ENCODE assay signal across 1 cellular context in the genomic region with DNA sequence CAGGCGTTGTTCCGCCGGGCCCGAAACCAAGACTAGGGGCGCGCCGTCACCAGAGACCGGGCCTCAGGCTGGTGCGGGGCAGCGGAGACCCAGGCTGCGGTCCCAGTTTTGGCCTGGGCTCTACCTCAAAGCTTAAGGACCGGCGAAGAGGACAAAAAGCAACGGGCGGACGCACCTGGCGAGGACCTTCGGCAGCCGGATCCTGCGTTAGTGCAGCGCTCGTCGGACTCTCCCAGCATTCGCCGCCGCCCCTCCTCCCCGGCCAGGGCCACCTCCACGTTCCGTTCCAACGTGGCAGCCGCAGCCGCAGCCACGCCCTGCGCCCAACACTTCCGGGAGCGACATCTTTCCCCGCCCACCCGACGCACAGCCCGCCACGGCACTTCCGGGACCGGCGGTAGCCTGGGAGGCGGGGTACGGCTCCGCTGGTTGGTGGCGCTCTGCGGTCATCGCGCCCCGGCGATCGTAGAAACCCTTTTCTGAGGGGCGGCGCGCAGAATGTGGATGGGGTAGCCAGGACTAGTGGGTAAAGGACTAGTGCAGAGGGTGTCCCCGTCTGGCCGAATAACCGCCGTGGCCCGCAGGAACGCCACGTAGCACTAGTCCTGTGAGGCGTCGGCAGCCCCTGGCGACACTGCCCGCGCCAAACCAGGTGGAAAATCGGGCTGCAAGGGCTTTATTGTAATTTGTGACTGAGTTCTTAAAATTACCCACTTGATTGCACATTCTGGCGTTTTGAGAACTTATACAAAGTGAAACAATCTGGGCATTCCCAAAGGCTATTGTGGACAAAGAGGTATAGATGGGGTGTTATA.
TF ChIP-seq lines count a peak whose summit lies in the region.

A gene with protein sequence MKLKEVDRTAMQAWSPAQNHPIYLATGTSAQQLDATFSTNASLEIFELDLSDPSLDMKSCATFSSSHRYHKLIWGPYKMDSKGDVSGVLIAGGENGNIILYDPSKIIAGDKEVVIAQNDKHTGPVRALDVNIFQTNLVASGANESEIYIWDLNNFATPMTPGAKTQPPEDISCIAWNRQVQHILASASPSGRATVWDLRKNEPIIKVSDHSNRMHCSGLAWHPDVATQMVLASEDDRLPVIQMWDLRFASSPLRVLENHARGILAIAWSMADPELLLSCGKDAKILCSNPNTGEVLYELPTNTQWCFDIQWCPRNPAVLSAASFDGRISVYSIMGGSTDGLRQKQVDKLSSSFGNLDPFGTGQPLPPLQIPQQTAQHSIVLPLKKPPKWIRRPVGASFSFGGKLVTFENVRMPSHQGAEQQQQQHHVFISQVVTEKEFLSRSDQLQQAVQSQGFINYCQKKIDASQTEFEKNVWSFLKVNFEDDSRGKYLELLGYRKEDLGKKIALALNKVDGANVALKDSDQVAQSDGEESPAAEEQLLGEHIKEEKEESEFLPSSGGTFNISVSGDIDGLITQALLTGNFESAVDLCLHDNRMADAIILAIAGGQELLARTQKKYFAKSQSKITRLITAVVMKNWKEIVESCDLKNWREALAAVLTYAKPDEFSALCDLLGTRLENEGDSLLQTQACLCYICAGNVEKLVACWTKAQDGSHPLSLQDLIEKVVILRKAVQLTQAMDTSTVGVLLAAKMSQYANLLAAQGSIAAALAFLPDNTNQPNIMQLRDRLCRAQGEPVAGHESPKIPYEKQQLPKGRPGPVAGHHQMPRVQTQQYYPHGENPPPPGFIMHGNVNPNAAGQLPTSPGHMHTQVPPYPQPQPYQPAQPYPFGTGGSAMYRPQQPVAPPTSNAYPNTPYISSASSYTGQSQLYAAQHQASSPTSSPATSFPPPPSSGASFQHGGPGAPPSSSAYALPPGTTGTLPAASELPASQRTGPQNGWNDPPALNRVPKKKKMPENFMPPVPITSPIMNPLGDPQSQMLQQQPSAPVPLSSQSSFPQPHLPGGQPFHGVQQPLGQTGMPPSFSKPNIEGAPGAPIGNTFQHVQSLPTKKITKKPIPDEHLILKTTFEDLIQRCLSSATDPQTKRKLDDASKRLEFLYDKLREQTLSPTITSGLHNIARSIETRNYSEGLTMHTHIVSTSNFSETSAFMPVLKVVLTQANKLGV (minus strand): TSS at position 241 of the 815 bp plus-strand sequence. CDS start 9,217 bp downstream, outside the sequence.

TF ChIP-seq in HepG2, 621 proteins besides CTCF, POLR2A, EP300 and RAD21 (continued from another document):
- TF ChIP-seq, protein P1, sequence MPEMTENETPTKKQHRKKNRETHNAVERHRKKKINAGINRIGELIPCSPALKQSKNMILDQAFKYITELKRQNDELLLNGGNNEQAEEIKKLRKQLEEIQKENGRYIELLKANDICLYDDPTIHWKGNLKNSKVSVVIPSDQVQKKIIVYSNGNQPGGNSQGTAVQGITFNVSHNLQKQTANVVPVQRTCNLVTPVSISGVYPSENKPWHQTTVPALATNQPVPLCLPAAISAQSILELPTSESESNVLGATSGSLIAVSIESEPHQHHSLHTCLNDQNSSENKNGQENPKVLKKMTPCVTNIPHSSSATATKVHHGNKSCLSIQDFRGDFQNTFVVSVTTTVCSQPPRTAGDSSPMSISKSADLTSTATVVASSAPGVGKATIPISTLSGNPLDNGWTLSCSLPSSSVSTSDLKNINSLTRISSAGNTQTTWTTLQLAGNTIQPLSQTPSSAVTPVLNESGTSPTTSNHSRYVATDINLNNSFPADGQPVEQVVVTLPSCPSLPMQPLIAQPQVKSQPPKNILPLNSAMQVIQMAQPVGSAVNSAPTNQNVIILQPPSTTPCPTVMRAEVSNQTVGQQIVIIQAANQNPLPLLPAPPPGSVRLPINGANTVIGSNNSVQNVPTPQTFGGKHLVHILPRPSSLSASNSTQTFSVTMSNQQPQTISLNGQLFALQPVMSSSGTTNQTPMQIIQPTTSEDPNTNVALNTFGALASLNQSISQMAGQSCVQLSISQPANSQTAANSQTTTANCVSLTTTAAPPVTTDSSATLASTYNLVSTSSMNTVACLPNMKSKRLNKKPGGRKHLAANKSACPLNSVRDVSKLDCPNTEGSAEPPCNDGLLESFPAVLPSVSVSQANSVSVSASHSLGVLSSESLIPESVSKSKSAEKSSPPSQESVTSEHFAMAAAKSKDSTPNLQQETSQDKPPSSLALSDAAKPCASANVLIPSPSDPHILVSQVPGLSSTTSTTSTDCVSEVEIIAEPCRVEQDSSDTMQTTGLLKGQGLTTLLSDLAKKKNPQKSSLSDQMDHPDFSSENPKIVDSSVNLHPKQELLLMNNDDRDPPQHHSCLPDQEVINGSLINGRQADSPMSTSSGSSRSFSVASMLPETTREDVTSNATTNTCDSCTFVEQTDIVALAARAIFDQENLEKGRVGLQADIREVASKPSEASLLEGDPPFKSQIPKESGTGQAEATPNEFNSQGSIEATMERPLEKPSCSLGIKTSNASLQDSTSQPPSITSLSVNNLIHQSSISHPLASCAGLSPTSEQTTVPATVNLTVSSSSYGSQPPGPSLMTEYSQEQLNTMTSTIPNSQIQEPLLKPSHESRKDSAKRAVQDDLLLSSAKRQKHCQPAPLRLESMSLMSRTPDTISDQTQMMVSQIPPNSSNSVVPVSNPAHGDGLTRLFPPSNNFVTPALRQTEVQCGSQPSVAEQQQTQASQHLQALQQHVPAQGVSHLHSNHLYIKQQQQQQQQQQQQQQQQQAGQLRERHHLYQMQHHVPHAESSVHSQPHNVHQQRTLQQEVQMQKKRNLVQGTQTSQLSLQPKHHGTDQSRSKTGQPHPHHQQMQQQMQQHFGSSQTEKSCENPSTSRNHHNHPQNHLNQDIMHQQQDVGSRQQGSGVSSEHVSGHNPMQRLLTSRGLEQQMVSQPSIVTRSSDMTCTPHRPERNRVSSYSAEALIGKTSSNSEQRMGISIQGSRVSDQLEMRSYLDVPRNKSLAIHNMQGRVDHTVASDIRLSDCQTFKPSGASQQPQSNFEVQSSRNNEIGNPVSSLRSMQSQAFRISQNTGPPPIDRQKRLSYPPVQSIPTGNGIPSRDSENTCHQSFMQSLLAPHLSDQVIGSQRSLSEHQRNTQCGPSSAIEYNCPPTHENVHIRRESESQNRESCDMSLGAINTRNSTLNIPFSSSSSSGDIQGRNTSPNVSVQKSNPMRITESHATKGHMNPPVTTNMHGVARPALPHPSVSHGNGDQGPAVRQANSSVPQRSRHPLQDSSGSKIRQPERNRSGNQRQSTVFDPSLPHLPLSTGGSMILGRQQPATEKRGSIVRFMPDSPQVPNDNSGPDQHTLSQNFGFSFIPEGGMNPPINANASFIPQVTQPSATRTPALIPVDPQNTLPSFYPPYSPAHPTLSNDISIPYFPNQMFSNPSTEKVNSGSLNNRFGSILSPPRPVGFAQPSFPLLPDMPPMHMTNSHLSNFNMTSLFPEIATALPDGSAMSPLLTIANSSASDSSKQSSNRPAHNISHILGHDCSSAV (CRISPR knock-in tag; IDR thresholded peaks at IDR 0.05; ENCODE audit: borderline replicate concordance) = 0 out of 2 replicates have a peak, but pooled peaks have one; percentile 71
- TF ChIP-seq FOXO1 (CRISPR knock-in tag; IDR thresholded peaks at IDR 0.05) (peak; percentile 84), MED13 (CRISPR knock-in tag; IDR thresholded peaks at IDR 0.05) (peak; percentile 85; the same call in 1 of the 2 replicates), ZNF274 (CRISPR knock-in tag; IDR thresholded peaks at IDR 0.05) (peak; percentile 89), ZNF598 (CRISPR knock-in tag; IDR thresholded peaks at IDR 0.05; ENCODE audit: borderline replicate concordance) (peak; percentile 92), ZNF10 (CRISPR knock-in tag; IDR thresholded peaks at IDR 0.05; ENCODE audit: borderline replicate concordance, low read depth) (no peak), CHD2 (IDR thresholded peaks at IDR 0.05; ENCODE audit: low read depth, low read length) (peak; percentile 33; the same call in 1 of the 2 replicates), BRD4 (CRISPR knock-in tag; IDR thresholded peaks at IDR 0.05) (peak; percentile 88), AGO2 (optimal IDR thresholded peaks at IDR 0.05; ENCODE audit: low read depth, low read length) (peak; percentile 95), ZNF564 (CRISPR knock-in tag; IDR thresholded peaks at IDR 0.05) (peak; percentile 83; the same call in 1 of the 2 replicates), NFKBIZ (CRISPR knock-in tag; IDR thresholded peaks at IDR 0.05) (no peak), ZNF549 (CRISPR knock-in tag; IDR thresholded peaks at IDR 0.05) (no peak), ZNF589 (CRISPR knock-in tag; conservative IDR thresholded peaks at IDR 0.05) (peak; percentile 50; the same call in 1 of the 2 replicates), SMAD3 (CRISPR knock-in tag; IDR thresholded peaks at IDR 0.05) (0 out of 2 replicates have a peak, but pooled peaks have one; percentile 81), MBNL3 (CRISPR knock-in tag; conservative IDR thresholded peaks at IDR 0.05) (no peak), BRCA1 (CRISPR knock-in tag; IDR thresholded peaks at IDR 0.05) (peak; percentile 76; the same call in 1 of the 2 replicates), SUZ12 (IDR thresholded peaks at IDR 0.05; ENCODE audit: low read depth, low read length) (no peak), TBX3 (IDR thresholded peaks at IDR 0.05; ENCODE audit: borderline replicate concordance) (no peak; the same call in 1 of the 2 replicates), GTF3A (CRISPR knock-in tag; conservative IDR thresholded peaks at IDR 0.05) (no peak), ZNF790 (CRISPR knock-in tag; IDR thresholded peaks at IDR 0.05; ENCODE audit: borderline replicate concordance) (peak; percentile 77; the same call in 1 of the 2 replicates), MTA3 (CRISPR knock-in tag; IDR thresholded peaks at IDR 0.05) (no peak), PCBP2 (optimal IDR thresholded peaks at IDR 0.05; ENCODE audit: low read depth, low read length, poor library complexity, severe bottlenecking) (no peak)
- TF ChIP-seq, protein P2, sequence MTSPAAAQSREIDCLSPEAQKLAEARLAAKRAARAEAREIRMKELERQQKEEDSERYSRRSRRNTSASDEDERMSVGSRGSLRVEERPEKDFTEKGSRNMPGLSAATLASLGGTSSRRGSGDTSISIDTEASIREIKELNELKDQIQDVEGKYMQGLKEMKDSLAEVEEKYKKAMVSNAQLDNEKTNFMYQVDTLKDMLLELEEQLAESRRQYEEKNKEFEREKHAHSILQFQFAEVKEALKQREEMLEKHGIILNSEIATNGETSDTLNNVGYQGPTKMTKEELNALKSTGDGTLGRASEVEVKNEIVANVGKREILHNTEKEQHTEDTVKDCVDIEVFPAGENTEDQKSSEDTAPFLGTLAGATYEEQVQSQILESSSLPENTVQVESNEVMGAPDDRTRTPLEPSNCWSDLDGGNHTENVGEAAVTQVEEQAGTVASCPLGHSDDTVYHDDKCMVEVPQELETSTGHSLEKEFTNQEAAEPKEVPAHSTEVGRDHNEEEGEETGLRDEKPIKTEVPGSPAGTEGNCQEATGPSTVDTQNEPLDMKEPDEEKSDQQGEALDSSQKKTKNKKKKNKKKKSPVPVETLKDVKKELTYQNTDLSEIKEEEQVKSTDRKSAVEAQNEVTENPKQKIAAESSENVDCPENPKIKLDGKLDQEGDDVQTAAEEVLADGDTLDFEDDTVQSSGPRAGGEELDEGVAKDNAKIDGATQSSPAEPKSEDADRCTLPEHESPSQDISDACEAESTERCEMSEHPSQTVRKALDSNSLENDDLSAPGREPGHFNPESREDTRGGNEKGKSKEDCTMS (CRISPR knock-in tag; conservative IDR thresholded peaks at IDR 0.05) = no peak
- TF ChIP-seq, protein P3, sequence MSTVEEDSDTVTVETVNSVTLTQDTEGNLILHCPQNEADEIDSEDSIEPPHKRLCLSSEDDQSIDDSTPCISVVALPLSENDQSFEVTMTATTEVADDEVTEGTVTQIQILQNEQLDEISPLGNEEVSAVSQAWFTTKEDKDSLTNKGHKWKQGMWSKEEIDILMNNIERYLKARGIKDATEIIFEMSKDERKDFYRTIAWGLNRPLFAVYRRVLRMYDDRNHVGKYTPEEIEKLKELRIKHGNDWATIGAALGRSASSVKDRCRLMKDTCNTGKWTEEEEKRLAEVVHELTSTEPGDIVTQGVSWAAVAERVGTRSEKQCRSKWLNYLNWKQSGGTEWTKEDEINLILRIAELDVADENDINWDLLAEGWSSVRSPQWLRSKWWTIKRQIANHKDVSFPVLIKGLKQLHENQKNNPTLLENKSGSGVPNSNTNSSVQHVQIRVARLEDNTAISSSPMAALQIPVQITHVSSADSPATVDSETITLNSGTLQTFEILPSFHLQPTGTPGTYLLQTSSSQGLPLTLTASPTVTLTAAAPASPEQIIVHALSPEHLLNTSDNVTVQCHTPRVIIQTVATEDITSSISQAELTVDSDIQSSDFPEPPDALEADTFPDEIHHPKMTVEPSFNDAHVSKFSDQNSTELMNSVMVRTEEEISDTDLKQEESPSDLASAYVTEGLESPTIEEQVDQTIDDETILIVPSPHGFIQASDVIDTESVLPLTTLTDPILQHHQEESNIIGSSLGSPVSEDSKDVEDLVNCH (CRISPR knock-in tag; IDR thresholded peaks at IDR 0.05) = no peak
- TF ChIP-seq, protein P4, sequence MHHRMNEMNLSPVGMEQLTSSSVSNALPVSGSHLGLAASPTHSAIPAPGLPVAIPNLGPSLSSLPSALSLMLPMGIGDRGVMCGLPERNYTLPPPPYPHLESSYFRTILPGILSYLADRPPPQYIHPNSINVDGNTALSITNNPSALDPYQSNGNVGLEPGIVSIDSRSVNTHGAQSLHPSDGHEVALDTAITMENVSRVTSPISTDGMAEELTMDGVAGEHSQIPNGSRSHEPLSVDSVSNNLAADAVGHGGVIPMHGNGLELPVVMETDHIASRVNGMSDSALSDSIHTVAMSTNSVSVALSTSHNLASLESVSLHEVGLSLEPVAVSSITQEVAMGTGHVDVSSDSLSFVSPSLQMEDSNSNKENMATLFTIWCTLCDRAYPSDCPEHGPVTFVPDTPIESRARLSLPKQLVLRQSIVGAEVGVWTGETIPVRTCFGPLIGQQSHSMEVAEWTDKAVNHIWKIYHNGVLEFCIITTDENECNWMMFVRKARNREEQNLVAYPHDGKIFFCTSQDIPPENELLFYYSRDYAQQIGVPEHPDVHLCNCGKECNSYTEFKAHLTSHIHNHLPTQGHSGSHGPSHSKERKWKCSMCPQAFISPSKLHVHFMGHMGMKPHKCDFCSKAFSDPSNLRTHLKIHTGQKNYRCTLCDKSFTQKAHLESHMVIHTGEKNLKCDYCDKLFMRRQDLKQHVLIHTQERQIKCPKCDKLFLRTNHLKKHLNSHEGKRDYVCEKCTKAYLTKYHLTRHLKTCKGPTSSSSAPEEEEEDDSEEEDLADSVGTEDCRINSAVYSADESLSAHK (CRISPR knock-in tag; IDR thresholded peaks at IDR 0.05; ENCODE audit: borderline replicate concordance) = no peak
- TF ChIP-seq, protein P5, sequence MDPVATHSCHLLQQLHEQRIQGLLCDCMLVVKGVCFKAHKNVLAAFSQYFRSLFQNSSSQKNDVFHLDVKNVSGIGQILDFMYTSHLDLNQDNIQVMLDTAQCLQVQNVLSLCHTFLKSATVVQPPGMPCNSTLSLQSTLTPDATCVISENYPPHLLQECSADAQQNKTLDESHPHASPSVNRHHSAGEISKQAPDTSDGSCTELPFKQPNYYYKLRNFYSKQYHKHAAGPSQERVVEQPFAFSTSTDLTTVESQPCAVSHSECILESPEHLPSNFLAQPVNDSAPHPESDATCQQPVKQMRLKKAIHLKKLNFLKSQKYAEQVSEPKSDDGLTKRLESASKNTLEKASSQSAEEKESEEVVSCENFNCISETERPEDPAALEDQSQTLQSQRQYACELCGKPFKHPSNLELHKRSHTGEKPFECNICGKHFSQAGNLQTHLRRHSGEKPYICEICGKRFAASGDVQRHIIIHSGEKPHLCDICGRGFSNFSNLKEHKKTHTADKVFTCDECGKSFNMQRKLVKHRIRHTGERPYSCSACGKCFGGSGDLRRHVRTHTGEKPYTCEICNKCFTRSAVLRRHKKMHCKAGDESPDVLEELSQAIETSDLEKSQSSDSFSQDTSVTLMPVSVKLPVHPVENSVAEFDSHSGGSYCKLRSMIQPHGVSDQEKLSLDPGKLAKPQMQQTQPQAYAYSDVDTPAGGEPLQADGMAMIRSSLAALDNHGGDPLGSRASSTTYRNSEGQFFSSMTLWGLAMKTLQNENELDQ (CRISPR knock-in tag; IDR thresholded peaks at IDR 0.05; ENCODE audit: borderline replicate concordance) = peak; percentile 8; the same call in 1 of the 2 replicates
